16 cellular contexts compared by ENCODE assay signal in the genomic region with DNA sequence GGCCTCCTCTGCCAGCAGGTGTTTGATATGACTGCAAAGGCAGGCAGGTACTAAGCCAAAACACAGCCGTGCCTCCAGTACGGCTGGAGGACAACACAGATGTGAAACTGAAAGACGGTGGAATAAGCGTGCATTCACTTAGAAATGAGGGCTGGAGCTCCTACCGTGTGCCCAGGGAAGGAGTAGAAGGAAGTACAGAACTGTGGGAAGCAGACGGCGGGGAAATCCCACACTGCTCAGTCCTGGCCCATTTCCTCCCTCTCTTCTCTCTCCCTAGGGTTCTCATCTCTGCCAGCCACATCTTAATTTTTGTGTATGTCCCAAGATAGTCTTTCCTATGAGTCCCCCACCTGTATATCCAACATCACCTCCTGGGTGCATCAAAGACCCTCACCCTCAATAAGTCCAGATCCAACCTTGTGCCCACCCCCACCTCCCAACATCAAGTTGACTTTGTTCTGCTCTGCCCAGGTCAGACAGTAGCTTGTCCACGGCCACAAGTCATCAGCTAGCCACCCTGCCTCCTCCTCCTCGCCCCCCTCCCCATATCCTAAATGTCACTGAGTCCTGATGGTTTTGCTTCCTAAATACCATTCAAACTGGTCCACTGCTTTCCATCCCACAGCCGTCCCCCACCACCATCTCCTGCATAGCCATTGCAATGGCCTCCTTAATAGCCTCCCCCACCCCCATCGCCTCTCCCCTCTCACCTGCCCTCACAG.
DNase-seq lines count a peak whose midpoint lies in the region; ATAC-seq and TF ChIP-seq lines count a peak whose summit lies in the region.
"Had no signal": no experiment of that assay in that cellular context is flagged by ENCODE, and none has a peak within 500 bp of the region (broad histone marks: within the 10 kb centered on the region; RNA-seq: fewer than 3 reads in every experiment).

No MANE protein-coding gene starts in this region.

- TF ChIP-seq CTCF in colonic mucosa (IDR thresholded peaks at IDR 0.05), result no peak
- TF ChIP-seq CTCF in transverse colon (IDR thresholded peaks at IDR 0.05), result no peak

- TF ChIP-seq EP300 in transverse colon (IDR thresholded peaks at IDR 0.05; ENCODE audit: low read depth), result no peak

- no peak overlapping the region for H3K4me3 Mint-ChIP-seq in activated T-helper 2 cell treated with anti-CD3 and anti-CD28 coated beads, Interferon-gamma antibody, Interleukin-2, Interleukin-4, amounts not matched to agents 10 μg/mL and 5 μg/mL and 100 μg/mL, durations not matched to agents 14 hours and 24 hours and 36 hours (ENCODE audit: low read depth)
- H3K4me3 Mint-ChIP-seq: GM23338 had no signal

- H3K36me3 ChIP-seq in colonic mucosa (no peaks in the 10 kb centered on the region), transverse colon (no peaks in the 10 kb centered on the region)
- H3K36me3 ChIP-seq: SJCRH30 had no signal

- DNase-seq in DMS53 (lab: John Stamatoyannopoulos, UW), result peak; percentile 84
- DNase-seq in NCI-H2029 (lab: John Stamatoyannopoulos, UW), result peak; percentile 68
- peak; percentile 20 for DNase-seq in colonic mucosa
- DNase-seq in transverse colon, result peak; percentile 40
- DNase-seq in activated T-helper 2 cell treated with anti-CD3 and anti-CD28 coated beads, Interferon-gamma antibody, Interleukin-2, Interleukin-4, amounts not matched to agents 10 μg/mL and 5 μg/mL and 100 μg/mL, durations not matched to agents 14 hours and 24 hours and 36 hours (ENCODE audit: low spot score), result no peak
- no peak for DNase-seq in HPDE6-E6E7 (ENCODE audit: extremely low spot score)
- DNase-seq: GDM1, NCI-H1105, NCI-H1694 treated with DMSO at 0.1 percent for 48 hours, NCI-H446, NCI-H774, SJCRH30 had no signal

- no peaks in the 10 kb centered on the region for H3K9me3 Mint-ChIP-seq in activated T-helper 2 cell treated with anti-CD3 and anti-CD28 coated beads, Interferon-gamma antibody, Interleukin-2, Interleukin-4, amounts not matched to agents 10 μg/mL and 5 μg/mL and 100 μg/mL, durations not matched to agents 14 hours and 24 hours and 36 hours

- no peaks in the 10 kb centered on the region for H3K27me3 ChIP-seq in colonic mucosa
- peaks cover 16% of the 10 kb centered on the region for H3K27me3 ChIP-seq in transverse colon

- in situ Hi-C loops in transverse colon (cut with MboI; ENCODE audit: low pct_ligation_motif_present in 1 of 4, low pct_unique_long_range_greater_than_20kb in 1 of 4, low sequenced_read_pairs in 3 of 4), result no loop called here

- no peak overlapping the region for H3K9ac ChIP-seq in colonic mucosa (ENCODE audit: low read depth in 2 of 2, low read length in 2 of 2)
- H3K9ac ChIP-seq: KMS-11 had no signal

- no peak overlapping the region for H3K4me3 ChIP-seq in colonic mucosa
- no peak overlapping the region for H3K4me3 ChIP-seq in transverse colon
- H3K4me3 ChIP-seq: GM23338, SJCRH30 had no signal

- WGBS in transverse colon (ENCODE audit: low coverage in 1 of 2), 2 donors, result 40 to 51% methylated on average over 7 to 11 of the region's 11 CpGs

- no peaks in the 10 kb centered on the region for H3K27me3 Mint-ChIP-seq in activated T-helper 2 cell treated with anti-CD3 and anti-CD28 coated beads, Interferon-gamma antibody, Interleukin-2, Interleukin-4, amounts not matched to agents 10 μg/mL and 5 μg/mL and 100 μg/mL, durations not matched to agents 14 hours and 24 hours and 36 hours (ENCODE audit: low read depth)

- H3K27ac ChIP-seq in colonic mucosa (no peak overlapping the region), transverse colon (no peak overlapping the region)
- H3K27ac ChIP-seq: KMS-11, SJCRH30 had no signal

- ATAC-seq in GM19467 (IDR thresholded peaks at IDR 0.05; ENCODE audit: unreplicated experiment), result no peak
- ATAC-seq: GM23338, HepG2 had no signal

- H3K27ac Mint-ChIP-seq in activated T-helper 2 cell treated with anti-CD3 and anti-CD28 coated beads, Interferon-gamma antibody, Interleukin-2, Interleukin-4, amounts not matched to agents 10 μg/mL and 5 μg/mL and 100 μg/mL, durations not matched to agents 14 hours and 24 hours and 36 hours, result no peak overlapping the region
- H3K27ac Mint-ChIP-seq: GM23338 had no signal

- H3K4me1 ChIP-seq in colonic mucosa, result no peaks in the 10 kb centered on the region
- no peaks in the 10 kb centered on the region for H3K4me1 ChIP-seq in transverse colon

- no peaks in the 10 kb centered on the region for H3K4me1 Mint-ChIP-seq in activated T-helper 2 cell treated with anti-CD3 and anti-CD28 coated beads, Interferon-gamma antibody, Interleukin-2, Interleukin-4, amounts not matched to agents 10 μg/mL and 5 μg/mL and 100 μg/mL, durations not matched to agents 14 hours and 24 hours and 36 hours (ENCODE audit: low read depth)

- H3K9me3 ChIP-seq in colonic mucosa, result no peaks in the 10 kb centered on the region
- no peaks in the 10 kb centered on the region for H3K9me3 ChIP-seq in transverse colon
- H3K9me3 ChIP-seq: SJCRH30 had no signal

- intact Hi-C loops in colonic mucosa (cut with DNase I) (no loop called here), transverse colon (cut with DNase I; ENCODE audit: low total_unique reads) (no loop called here)
- intact Hi-C loops in activated T-helper 2 cell treated with anti-CD3 and anti-CD28 coated beads, Interferon-gamma antibody, Interleukin-2, Interleukin-4, amounts not matched to agents 10 μg/mL and 5 μg/mL and 100 μg/mL, durations not matched to agents 14 hours and 24 hours and 36 hours (cut with micrococcal nuclease), result no loop called here

- TF ChIP-seq POLR2A in transverse colon (IDR thresholded peaks at IDR 0.05), result no peak

- no peaks in the 10 kb centered on the region for H3K36me3 Mint-ChIP-seq in activated T-helper 2 cell treated with anti-CD3 and anti-CD28 coated beads, Interferon-gamma antibody, Interleukin-2, Interleukin-4, amounts not matched to agents 10 μg/mL and 5 μg/mL and 100 μg/mL, durations not matched to agents 14 hours and 24 hours and 36 hours (ENCODE audit: low read depth)

Comparison
In these comparisons a context has a peak if more than half of its experiments do, and no peak if none do; other contexts are left out.
1. DNase-seq: peak in DMS53 (single experiment), NCI-H2029 (single experiment), colonic mucosa (single experiment) and transverse colon (single experiment); none in activated T-helper 2 cell treated with anti-CD3 and anti-CD28 coated beads, Interferon-gamma antibody, Interleukin-2, Interleukin-4, amounts not matched to agents 10 μg/mL and 5 μg/mL and 100 μg/mL, durations not matched to agents 14 hours and 24 hours and 36 hours (single experiment) and HPDE6-E6E7 (single experiment).